ENCODE assay signal across 7 cellular contexts in genomic region chr1:9292361-9293240, GRCh38. TPM values are rescaled to one million over a fixed set of nuclear protein-coding genes. Genes with fewer than 3 reads are reported as not detected.
A peak's percentile ranks its signal among the peaks of the same experiment; 100 is the strongest.
DNase-seq lines count a peak whose midpoint lies in the region; ATAC-seq and TF ChIP-seq lines count a peak whose summit lies in the region.

Gene SPSB1, plus strand, starts transcription at chr1:9292894. Its CDS starts 62,998 bp downstream, at chr1:9355892.

- DNase-seq in T-helper 2 cell treated with Interferon-gamma antibody and Interleukin-4, amounts not matched to agents 5 μg/mL and 100 μg/mL, for 36 hours (ENCODE audit: low spot score) = peak; percentile 48
- DNase-seq in astrocyte of the hippocampus (ENCODE audit: low read depth, low spot score) (peak; percentile 91), hypothalamus (lab: John Stamatoyannopoulos, UW) (peak in 47 of 51 donors; percentile 15 to 81 (median 63)), renal cortical epithelial cell (ENCODE audit: low read depth) (peak; percentile 52)

- H3K27ac Mint-ChIP-seq in T-helper 2 cell treated with Interferon-gamma antibody and Interleukin-4, amounts not matched to agents 5 μg/mL and 100 μg/mL, for 36 hours = no peak within 1 kb of the TSS

- peaks cover 12% of the 10 kb centered on the region for H3K9me3 Mint-ChIP-seq in T-helper 2 cell treated with Interferon-gamma antibody and Interleukin-4, amounts not matched to agents 5 μg/mL and 100 μg/mL, for 36 hours

- no peaks in the 10 kb centered on the region for H3K27me3 Mint-ChIP-seq in T-helper 2 cell treated with Interferon-gamma antibody and Interleukin-4, amounts not matched to agents 5 μg/mL and 100 μg/mL, for 36 hours (ENCODE audit: low read depth)

- peak; percentile 39 for TF ChIP-seq CTCF in LNCAP (IDR thresholded peaks at IDR 0.05)

- H3K36me3 Mint-ChIP-seq in T-helper 2 cell treated with Interferon-gamma antibody and Interleukin-4, amounts not matched to agents 5 μg/mL and 100 μg/mL, for 36 hours (ENCODE audit: low read depth) = peaks cover 7% of the 10 kb centered on the region

- peaks cover 16% of the 10 kb centered on the region for H3K4me1 Mint-ChIP-seq in T-helper 2 cell treated with Interferon-gamma antibody and Interleukin-4, amounts not matched to agents 5 μg/mL and 100 μg/mL, for 36 hours (ENCODE audit: low read depth)

- peak within 1 kb of the TSS; percentile 47 for H3K4me3 Mint-ChIP-seq in T-helper 2 cell treated with Interferon-gamma antibody and Interleukin-4, amounts not matched to agents 5 μg/mL and 100 μg/mL, for 36 hours

- ATAC-seq in GM18498 (IDR thresholded peaks at IDR 0.05; ENCODE audit: unreplicated experiment) (peak; percentile 64), HG02571 (IDR thresholded peaks at IDR 0.05; ENCODE audit: unreplicated experiment) (no peak)

RNA-seq across cellular contexts. Expression of gene SPSB1, which starts in this region (rescaled TPM):
- 22.4 and 34.7 TPM in 2 replicates for total RNA-seq in renal cortical epithelial cell
